Comparison of ENCODE assay signal across 14 cellular contexts in the genomic region with DNA sequence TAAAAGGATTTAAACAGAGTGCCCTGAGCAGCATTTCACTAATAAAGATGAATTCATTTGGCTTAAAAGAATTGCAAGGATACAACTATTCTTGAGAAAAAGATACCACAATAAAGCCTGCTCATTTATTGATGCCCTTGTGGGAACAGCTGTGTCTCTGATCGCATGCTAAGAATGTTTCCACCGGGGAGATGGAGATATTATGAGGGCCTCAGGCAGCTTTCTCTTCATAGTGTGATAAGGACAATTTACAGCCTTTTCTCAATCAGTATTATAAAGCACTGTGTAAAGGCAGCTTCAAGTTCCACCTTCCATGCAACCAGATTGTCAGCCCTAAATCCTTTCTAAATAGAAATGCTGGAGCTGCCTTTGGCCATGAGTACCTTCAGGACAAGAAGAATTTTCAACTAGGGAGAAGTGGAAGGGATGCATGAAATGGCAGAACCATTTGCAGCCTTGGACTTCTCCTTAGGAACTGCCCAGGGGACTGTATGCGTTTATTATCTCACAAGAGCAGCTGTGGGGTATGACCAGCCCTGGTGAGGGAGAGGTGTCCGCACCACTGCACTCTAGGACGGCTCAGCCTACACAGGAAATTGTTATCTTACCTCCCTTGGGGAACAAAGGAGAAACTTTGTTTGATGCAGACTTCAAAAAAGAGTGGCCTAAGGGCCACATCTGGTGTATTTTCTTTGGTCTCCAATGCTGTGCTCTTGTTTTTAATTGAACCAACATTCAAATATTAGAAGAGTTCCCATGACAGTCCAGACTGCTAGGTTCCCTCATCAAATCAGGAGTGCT.
A peak's percentile ranks its signal among the peaks of the same experiment; 100 is the strongest.
DNase-seq lines count a peak whose midpoint lies in the region; ATAC-seq, FAIRE-seq and TF ChIP-seq lines count a peak whose summit lies in the region.
"Had no signal": no experiment of that assay in that cellular context is flagged by ENCODE, and none has a peak within 500 bp of the region (broad histone marks: within the 10 kb centered on the region; RNA-seq: fewer than 3 reads in every experiment).

No MANE protein-coding gene starts in this region.

- BruUV-seq in HepG2 (replicated peaks; lab: Mats Ljungman, UMichigan), result no TSS peak

- POLR2A ChIA-PET in HepG2 (lab: Yijun Ruan, JAX), result no interaction called here

- H3K9ac ChIP-seq in HepG2 (ENCODE audit: insufficient read depth, low read depth, low read length), result no peak overlapping the region

- H2AFZ ChIP-seq in HepG2 (ENCODE audit: low read length), result no peak overlapping the region

- intact Hi-C loops in HepG2 (cut with micrococcal nuclease; ENCODE audit: unreplicated experiment), result no loop called here
- intact Hi-C loops in transverse colon (cut with DNase I; ENCODE audit: low total_unique reads), result no loop called here

- no peaks in the 10 kb centered on the region for H4K20me1 ChIP-seq in HepG2 (ENCODE audit: insufficient read depth, low read length)

- no peaks in the 10 kb centered on the region for H3K79me2 ChIP-seq in HepG2 (ENCODE audit: insufficient read depth, low read length)

- H3K36me3 ChIP-seq in HepG2 (replicated peaks in 1 of 2; ENCODE audit: control insufficient read depth in 1 of 2, insufficient read depth in 2 of 2, low read length in 2 of 2) (no peaks in the 10 kb centered on the region), transverse colon (no peaks in the 10 kb centered on the region)
- H3K36me3 ChIP-seq: right lobe of liver had no signal

- H3K27ac ChIP-seq in HepG2 (ENCODE audit: extremely low read length, insufficient read depth, low read length), result no peak overlapping the region
- H3K27ac ChIP-seq in transverse colon, result no peak overlapping the region
- H3K27ac ChIP-seq: right lobe of liver had no signal

- no peaks in the 10 kb centered on the region for H3K36me3 Mint-ChIP-seq in activated naive CD4-positive, alpha-beta T cell treated with anti-CD3 and anti-CD28 coated beads, Interleukin-2, amount 10 ng/mL, durations not matched to agents 7 days and 5 days
- H3K36me3 Mint-ChIP-seq in type B pancreatic cell, result no peaks in the 10 kb centered on the region
- H3K36me3 Mint-ChIP-seq: CD8-positive, alpha-beta memory T cell had no signal

- H3K27me3 ChIP-seq in HepG2 (ENCODE audit: control insufficient read depth in 1 of 2, insufficient read depth in 2 of 2, low read length in 2 of 2) (peaks cover 0 to 27% of the 10 kb centered on the region in 2 experiments; a peak in 1 of 5 replicates), transverse colon (no peaks in the 10 kb centered on the region)
- H3K27me3 ChIP-seq: right lobe of liver had no signal

- H3K9me3 ChIP-seq in HepG2 (ENCODE audit: low read length) (peaks cover 4% of the 10 kb centered on the region), transverse colon (no peaks in the 10 kb centered on the region)
- H3K9me3 ChIP-seq: right lobe of liver had no signal

- ATAC-seq in GM21576 (IDR thresholded peaks at IDR 0.05; ENCODE audit: unreplicated experiment) (peak; percentile 73), HepG2 (peak; percentile 61)
- ATAC-seq: activated naive CD8-positive, alpha-beta T cell treated with anti-CD3 and anti-CD28 coated beads, Interleukin-2, amount 50 U/mL, for 24 hours had no signal

- H3K4me1 Mint-ChIP-seq in activated naive CD4-positive, alpha-beta T cell treated with anti-CD3 and anti-CD28 coated beads, Interleukin-2, amount 10 ng/mL, durations not matched to agents 7 days and 5 days, result peaks cover 7% of the 10 kb centered on the region
- H3K4me1 Mint-ChIP-seq in type B pancreatic cell (ENCODE audit: unreplicated experiment), result peaks cover 10% of the 10 kb centered on the region
- H3K4me1 Mint-ChIP-seq: CD8-positive, alpha-beta memory T cell had no signal

- H3K9me3 Mint-ChIP-seq in activated naive CD4-positive, alpha-beta T cell treated with anti-CD3 and anti-CD28 coated beads, Interleukin-2, amount 10 ng/mL, durations not matched to agents 7 days and 5 days, result peaks cover 9% of the 10 kb centered on the region
- H3K9me3 Mint-ChIP-seq in type B pancreatic cell, result no peaks in the 10 kb centered on the region
- H3K9me3 Mint-ChIP-seq: activated naive CD8-positive, alpha-beta T cell treated with anti-CD3 and anti-CD28 coated beads, Interleukin-2, amount 50 U/mL, for 24 hours; CD8-positive, alpha-beta memory T cell had no signal

- H3K4me2 ChIP-seq in HepG2 (ENCODE audit: low read depth, low read length), result no peak overlapping the region

- H3K4me3 ChIP-seq in HepG2 (replicated peaks in 1 of 3; ENCODE audit: insufficient read depth in 1 of 3, low read depth in 2 of 3, low read length in 3 of 3), result no peak overlapping the region
- H3K4me3 ChIP-seq in transverse colon, result no peak overlapping the region
- H3K4me3 ChIP-seq: right lobe of liver had no signal

- 42% methylated on average over 5 of the region's 5 CpGs for WGBS in HepG2 (ENCODE audit: low lambda C conversion rate)
- 53 to 61% methylated on average over 4 to 5 of the region's 5 CpGs for WGBS in transverse colon (ENCODE audit: low coverage in 1 of 2), 2 donors

- no peak for TF ChIP-seq EP300 in HepG2 (IDR thresholded peaks at IDR 0.05; ENCODE audit: low read depth in 2 of 2, low read length in 2 of 2)
- no peak for TF ChIP-seq EP300 in HepG2 (CRISPR knock-in tag; IDR thresholded peaks at IDR 0.05; ENCODE audit: borderline replicate concordance)
- no peak for TF ChIP-seq EP300 in transverse colon (IDR thresholded peaks at IDR 0.05; ENCODE audit: low read depth)

- no peak for FAIRE-seq in HepG2 (lab: Jason Lieb, UNC)
- FAIRE-seq: keratinocyte had no signal

- in situ Hi-C loops in GM13976 (cut with MboI; ENCODE audit: low sequenced_read_pairs, unreplicated experiment), result no loop called here
- in situ Hi-C loops in KBM-7 (cut with MboI; ENCODE audit: low pct_unique_long_range_greater_than_20kb, low sequenced_read_pairs), result no loop called here
- in situ Hi-C loops in HepG2 (cut with HindIII; ENCODE audit: extremely low pct_ligation_motif_present, low pct_unique_long_range_greater_than_20kb), result no loop called here
- in situ Hi-C loops in transverse colon (cut with MboI; ENCODE audit: low pct_ligation_motif_present in 1 of 4, low pct_unique_long_range_greater_than_20kb in 1 of 4, low sequenced_read_pairs in 3 of 4), result no loop called here

- H3K4me1 ChIP-seq in HepG2 (ENCODE audit: insufficient read depth, low read length) (no peaks in the 10 kb centered on the region), transverse colon (no peaks in the 10 kb centered on the region)
- H3K4me1 ChIP-seq: right lobe of liver had no signal

- no peak for TF ChIP-seq CTCF in GM13976 (IDR thresholded peaks at IDR 0.05; ENCODE audit: borderline replicate concordance, control extremely low read depth, extremely low read depth, insufficient read depth, missing control alignments)
- TF ChIP-seq CTCF in HepG2 (CRISPR knock-in tag; IDR thresholded peaks at IDR 0.05), result no peak
- TF ChIP-seq CTCF in transverse colon (IDR thresholded peaks at IDR 0.05), result no peak
- no peak for TF ChIP-seq CTCF in type B pancreatic cell (conservative IDR thresholded peaks at IDR 0.05)

- DNase-seq in GM13976 (ENCODE audit: low spot score) (peak; percentile 18), KBM-7 (peak; percentile 15), HepG2 (ENCODE audit: low spot score) (no peak), SHP77 (lab: John Stamatoyannopoulos, UW) (no peak), transverse colon (no peak), type B pancreatic cell (ENCODE audit: extremely low spot score, unreplicated experiment) (no peak)
- no peak for DNase-seq in activated naive CD4-positive, alpha-beta T cell treated with anti-CD3 and anti-CD28 coated beads, Interleukin-2, amount 10 ng/mL, durations not matched to agents 7 days and 5 days
- DNase-seq: activated CD4-positive, CD25-positive, alpha-beta regulatory T cell treated with anti-CD3 and anti-CD28 coated beads, Interleukin-2, amount 50 U/mL, for 72 hours; activated naive CD8-positive, alpha-beta T cell treated with anti-CD3 and anti-CD28 coated beads, Interleukin-2, amount 50 U/mL, for 24 hours; CD8-positive, alpha-beta memory T cell; IMR-90; right lobe of liver had no signal

- TF ChIP-seq POLR2A in HepG2 (IDR thresholded peaks at IDR 0.05; ENCODE audit: insufficient read depth in 1 of 2, low read depth in 2 of 2, low read length in 2 of 2), result no peak
- TF ChIP-seq POLR2A in transverse colon (IDR thresholded peaks at IDR 0.05), result no peak

- H3K27me3 Mint-ChIP-seq in activated naive CD4-positive, alpha-beta T cell treated with anti-CD3 and anti-CD28 coated beads, Interleukin-2, amount 10 ng/mL, durations not matched to agents 7 days and 5 days, result peaks cover 7% of the 10 kb centered on the region
- peaks cover 19% of the 10 kb centered on the region for H3K27me3 Mint-ChIP-seq in type B pancreatic cell
- H3K27me3 Mint-ChIP-seq: activated naive CD8-positive, alpha-beta T cell treated with anti-CD3 and anti-CD28 coated beads, Interleukin-2, amount 50 U/mL, for 24 hours had no signal

- no peak for TF ChIP-seq RAD21 in HepG2 (CRISPR knock-in tag; IDR thresholded peaks at IDR 0.05)

- no peak overlapping the region for H3K4me3 Mint-ChIP-seq in activated naive CD4-positive, alpha-beta T cell treated with anti-CD3 and anti-CD28 coated beads, Interleukin-2, amount 10 ng/mL, durations not matched to agents 7 days and 5 days
- no peak overlapping the region for H3K4me3 Mint-ChIP-seq in type B pancreatic cell
- H3K4me3 Mint-ChIP-seq: activated naive CD8-positive, alpha-beta T cell treated with anti-CD3 and anti-CD28 coated beads, Interleukin-2, amount 50 U/mL, for 24 hours; CD8-positive, alpha-beta memory T cell had no signal

- CTCF ChIA-PET in HepG2 (lab: Yijun Ruan, JAX; ENCODE audit: low intra/inter-chr PET ratio, low total read pairs), result no interaction called here
- CTCF ChIA-PET in activated naive CD4-positive, alpha-beta T cell treated with anti-CD3 and anti-CD28 coated beads, Interleukin-2, amount 10 ng/mL, durations not matched to agents 7 days and 5 days (lab: Charles Lee), result interaction anchor here (0.7 kb wide), 1 partner anchor 14 kb away, joined by 3 read pairs; no protein-coding TSS in a partner anchor

- no peak overlapping the region for H3K27ac Mint-ChIP-seq in activated naive CD4-positive, alpha-beta T cell treated with anti-CD3 and anti-CD28 coated beads, Interleukin-2, amount 10 ng/mL, durations not matched to agents 7 days and 5 days
- H3K27ac Mint-ChIP-seq in type B pancreatic cell, result no peak overlapping the region
- H3K27ac Mint-ChIP-seq: activated naive CD8-positive, alpha-beta T cell treated with anti-CD3 and anti-CD28 coated beads, Interleukin-2, amount 50 U/mL, for 24 hours had no signal

TF ChIP-seq in HepG2, 621 proteins besides CTCF, POLR2A, EP300 and RAD21 (continues in another document):
- TF ChIP-seq, protein P1, sequence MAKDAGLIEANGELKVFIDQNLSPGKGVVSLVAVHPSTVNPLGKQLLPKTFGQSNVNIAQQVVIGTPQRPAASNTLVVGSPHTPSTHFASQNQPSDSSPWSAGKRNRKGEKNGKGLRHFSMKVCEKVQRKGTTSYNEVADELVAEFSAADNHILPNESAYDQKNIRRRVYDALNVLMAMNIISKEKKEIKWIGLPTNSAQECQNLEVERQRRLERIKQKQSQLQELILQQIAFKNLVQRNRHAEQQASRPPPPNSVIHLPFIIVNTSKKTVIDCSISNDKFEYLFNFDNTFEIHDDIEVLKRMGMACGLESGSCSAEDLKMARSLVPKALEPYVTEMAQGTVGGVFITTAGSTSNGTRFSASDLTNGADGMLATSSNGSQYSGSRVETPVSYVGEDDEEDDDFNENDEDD (CRISPR knock-in tag; IDR thresholded peaks at IDR 0.05; ENCODE audit: borderline replicate concordance), result no peak
- TF ChIP-seq RFX1 (IDR thresholded peaks at IDR 0.05) (no peak), SMAD3 (CRISPR knock-in tag; IDR thresholded peaks at IDR 0.05) (no peak)

Comparison
In these comparisons a context has a peak if more than half of its experiments do, and no peak if none do; other contexts are left out.
1. DNase-seq: peak in GM13976 (single experiment) and KBM-7 (single experiment); none in HepG2 (single experiment), SHP77 (0 of 2), transverse colon (single experiment), activated naive CD4-positive, alpha-beta T cell treated with anti-CD3 and anti-CD28 coated beads, Interleukin-2, amount 10 ng/mL, durations not matched to agents 7 days and 5 days (single experiment) and type B pancreatic cell (single experiment).